16 cellular contexts compared by ENCODE assay signal in the genomic region with DNA sequence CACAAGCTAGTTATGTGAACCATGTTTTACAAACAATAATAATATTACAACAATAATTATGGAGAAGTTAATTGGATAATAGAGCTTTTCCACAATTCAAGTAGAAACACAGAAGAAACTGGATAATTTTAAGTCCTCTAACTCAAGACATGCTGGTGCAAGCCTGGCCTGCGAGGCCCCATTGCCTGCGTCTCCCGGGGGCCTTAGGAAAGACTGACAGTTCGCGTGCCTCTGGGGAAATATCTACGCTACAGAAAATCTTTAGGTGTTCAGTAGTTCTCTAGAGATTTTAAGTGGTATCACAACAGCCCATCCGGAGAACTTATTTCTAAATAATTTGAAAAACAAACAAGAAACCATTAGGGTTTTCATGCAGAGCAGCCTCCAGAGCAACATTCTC. TPM values are rescaled to one million over a fixed set of nuclear protein-coding genes. Genes with fewer than 3 reads are reported as not detected.
DNase-seq lines count a peak whose midpoint lies in the region; ATAC-seq and TF ChIP-seq lines count a peak whose summit lies in the region.
"Had no signal": no experiment of that assay in that cellular context is flagged by ENCODE, and none has a peak within 500 bp of the region (broad histone marks: within the 10 kb centered on the region; RNA-seq: fewer than 3 reads in every experiment).

No MANE protein-coding gene starts in this region.

- H3K9ac ChIP-seq in BLaER1 (no peak overlapping the region; the same call in 1 of the 2 replicates), neuronal stem cell (ENCODE audit: low read depth, low read length, poor library complexity) (no peak overlapping the region)

- no peak overlapping the region for H2BK15ac ChIP-seq in neuronal stem cell (ENCODE audit: low read length)

- 0 out of 2 replicates have a peak, but pooled peaks cover 9% of the 10 kb centered on the region for H4K20me1 ChIP-seq in BLaER1

- no peak overlapping the region for H2BK120ac ChIP-seq in neuronal stem cell (ENCODE audit: low read depth, low read length)

- H3K4ac ChIP-seq in neuronal stem cell (ENCODE audit: low read length): no peak overlapping the region

- no peak overlapping the region for H4K91ac ChIP-seq in neuronal stem cell (ENCODE audit: low read depth, low read length, poor library complexity)

- no peak overlapping the region for H2BK5ac ChIP-seq in neuronal stem cell (ENCODE audit: low read length)

- H3K9me3 ChIP-seq in BLaER1 (no peaks in the 10 kb centered on the region), neuronal stem cell (replicated peaks in 1 of 2; ENCODE audit: control insufficient read depth in 2 of 2, insufficient read depth in 1 of 2, low read depth in 1 of 2, low read length in 2 of 2) (peaks cover 0 to 3% of the 10 kb centered on the region in 2 donors)
- H3K9me3 ChIP-seq: HAP-1 had no signal

- no peak overlapping the region for H3K14ac ChIP-seq in neuronal stem cell (ENCODE audit: low read length)

- CTCF ChIA-PET in WTC11 (lab: Charles Lee): interaction anchor here (0.9 to 1.2 kb wide), 2 partner anchors 42 to 75 kb away, joined by 3 read pairs; no protein-coding TSS in a partner anchor

- peaks cover 48% of the 10 kb centered on the region for H3K4me1 ChIP-seq in BLaER1
- H3K4me1 ChIP-seq in neuronal stem cell (ENCODE audit: control insufficient read depth in 2 of 2, insufficient read depth in 1 of 2, low read depth in 1 of 2, low read length in 2 of 2): peaks cover 10 to 22% of the 10 kb centered on the region in 2 donors
- H3K4me1 ChIP-seq: HAP-1 had no signal

- H3K27me3 Mint-ChIP-seq in WTC11 (ENCODE audit: low read depth) (no peaks in the 10 kb centered on the region), HFFc6 (ENCODE audit: insufficient read depth) (peaks cover 33% of the 10 kb centered on the region)
- H3K27me3 Mint-ChIP-seq: CD4-positive, CD25-positive, alpha-beta regulatory T cell had no signal

- no peak overlapping the region for H4K8ac ChIP-seq in neuronal stem cell (ENCODE audit: low read depth, low read length)

- peak; percentile 52 for DNase-seq in H7
- no peak for DNase-seq in WTC11 (ENCODE audit: low spot score)
- DNase-seq in neuronal stem cell (ENCODE audit: low spot score): no peak
- no peak for DNase-seq in activated CD8-positive, alpha-beta memory T cell treated with anti-CD3 and anti-CD28 coated beads, Interleukin-2, amount 50 U/mL, for 48 hours
- no peak for DNase-seq in omental fat pad (ENCODE audit: low spot score)
- DNase-seq in HFFc6: no peak
- DNase-seq: 8988T; C1 segment of cervical spinal cord; CD4-positive, CD25-positive, alpha-beta regulatory T cell; CD8-positive, alpha-beta memory T cell; COR-L47; DMS 273 treated with DMSO at 0.1 percent for 48 hours; GOT3 had no signal

- H3K4me3 ChIP-seq in BLaER1: no peak overlapping the region
- H3K4me3 ChIP-seq in H7 (ENCODE audit: insufficient read depth, low read depth, low read length): no peak overlapping the region
- no peak overlapping the region for H3K4me3 ChIP-seq in neuronal stem cell (ENCODE audit: low read length in 2 of 2)
- H3K4me3 ChIP-seq: HAP-1 had no signal

- H2BK12ac ChIP-seq in neuronal stem cell (ENCODE audit: low read length): no peak overlapping the region

- H3K9me3 Mint-ChIP-seq in WTC11 (no peaks in the 10 kb centered on the region), HFFc6 (no peaks in the 10 kb centered on the region)
- H3K9me3 Mint-ChIP-seq: CD4-positive, CD25-positive, alpha-beta regulatory T cell; CD8-positive, alpha-beta memory T cell had no signal

- H3K4me3 Mint-ChIP-seq in WTC11: no peak overlapping the region
- H3K4me3 Mint-ChIP-seq in HFFc6: no peak overlapping the region
- H3K4me3 Mint-ChIP-seq: CD4-positive, CD25-positive, alpha-beta regulatory T cell; CD8-positive, alpha-beta memory T cell had no signal

- H3K4me1 Mint-ChIP-seq in WTC11 (peaks cover 41% of the 10 kb centered on the region), HFFc6 (ENCODE audit: low read depth) (no peaks in the 10 kb centered on the region)
- H3K4me1 Mint-ChIP-seq: CD4-positive, CD25-positive, alpha-beta regulatory T cell; CD8-positive, alpha-beta memory T cell had no signal

- H3K4me2 ChIP-seq in BLaER1 (peak overlapping the region; percentile 79), neuronal stem cell (ENCODE audit: insufficient read depth, low read length, poor library complexity, severe bottlenecking) (no peak overlapping the region)

- H2AK5ac ChIP-seq in neuronal stem cell (ENCODE audit: low read depth, low read length): no peak overlapping the region

- H3K36me3 ChIP-seq in BLaER1 (no peaks in the 10 kb centered on the region), H7 (replicated peaks; ENCODE audit: control insufficient read depth, insufficient read depth, low read length) (no peaks in the 10 kb centered on the region), neuronal stem cell (replicated peaks in 1 of 2; ENCODE audit: control insufficient read depth in 2 of 2, insufficient read depth in 2 of 2, low read length in 2 of 2) (no peaks in the 10 kb centered on the region)
- H3K36me3 ChIP-seq: HAP-1 had no signal

- ATAC-seq in WTC11: no peak
- no peak for ATAC-seq in omental fat pad (ENCODE audit: low FRiP score)

- no peaks in the 10 kb centered on the region; the same call in 1 of the 2 replicates for H3K36me3 Mint-ChIP-seq in WTC11
- no peaks in the 10 kb centered on the region for H3K36me3 Mint-ChIP-seq in HFFc6 (ENCODE audit: low read depth)

- H2AFZ ChIP-seq in neuronal stem cell (ENCODE audit: low read length): peak overlapping the region; percentile 69

- no peak overlapping the region for H3K23ac ChIP-seq in neuronal stem cell (ENCODE audit: low read depth, low read length, poor library complexity)

- no CpG with 5 or more reads among the region's 7 CpGs for WGBS in neuronal stem cell (ENCODE audit: extremely low coverage in 2 of 2, insufficient read length in 2 of 2, insufficient replicate concordance in 1 of 2), 2 donors

- POLR2A ChIA-PET in WTC11 (lab: Charles Lee): no interaction called here

- H3K27ac ChIP-seq in BLaER1: peak overlapping the region; percentile 47; the same call in 1 of the 2 replicates
- H3K27ac ChIP-seq in neuronal stem cell (replicated peaks; ENCODE audit: low read length): no peak overlapping the region

- TF ChIP-seq CTCF in WTC11 (IDR thresholded peaks at IDR 0.05): no peak
- no peak for TF ChIP-seq CTCF in omental fat pad (IDR thresholded peaks at IDR 0.05)
- no peak for TF ChIP-seq CTCF in HFFc6 (IDR thresholded peaks at IDR 0.05)

- peak overlapping the region; percentile 90; the same call in 1 of the 2 replicates for H3K27ac Mint-ChIP-seq in WTC11
- no peak overlapping the region for H3K27ac Mint-ChIP-seq in HFFc6
- H3K27ac Mint-ChIP-seq: CD4-positive, CD25-positive, alpha-beta regulatory T cell; CD8-positive, alpha-beta memory T cell had no signal

- no peaks in the 10 kb centered on the region for H3K79me1 ChIP-seq in neuronal stem cell (ENCODE audit: low read depth, low read length)

- H3K27me3 ChIP-seq in BLaER1 (no peaks in the 10 kb centered on the region), H7 (ENCODE audit: control insufficient read depth, insufficient read depth, low read length) (no peaks in the 10 kb centered on the region), neuronal stem cell (ENCODE audit: control insufficient read depth in 3 of 3, insufficient read depth in 3 of 3, low read depth in 1 of 3, low read length in 3 of 3) (peaks cover 0 to 48% (median 11%) of the 10 kb centered on the region in 3 experiments)

- H3K18ac ChIP-seq in neuronal stem cell (ENCODE audit: low read length): no peak overlapping the region

TF ChIP-seq in WTC11, 78 proteins besides CTCF, POLR2A, EP300 and RAD21 (continues in another document):
- TF ChIP-seq, protein P1, sequence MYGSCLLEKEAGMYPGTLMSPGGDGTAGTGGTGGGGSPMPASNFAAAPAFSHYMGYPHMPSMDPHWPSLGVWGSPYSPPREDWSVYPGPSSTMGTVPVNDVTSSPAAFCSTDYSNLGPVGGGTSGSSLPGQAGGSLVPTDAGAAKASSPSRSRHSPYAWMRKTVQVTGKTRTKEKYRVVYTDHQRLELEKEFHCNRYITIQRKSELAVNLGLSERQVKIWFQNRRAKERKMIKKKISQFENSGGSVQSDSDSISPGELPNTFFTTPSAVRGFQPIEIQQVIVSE (CRISPR knock-in tag; IDR thresholded peaks at IDR 0.05; ENCODE audit: borderline replicate concordance): no peak
- TF ChIP-seq FOXK1 (CRISPR knock-in tag; IDR thresholded peaks at IDR 0.05) (no peak), ZBTB21 (CRISPR knock-in tag; IDR thresholded peaks at IDR 0.05; ENCODE audit: borderline replicate concordance) (no peak)
- TF ChIP-seq, protein P2, sequence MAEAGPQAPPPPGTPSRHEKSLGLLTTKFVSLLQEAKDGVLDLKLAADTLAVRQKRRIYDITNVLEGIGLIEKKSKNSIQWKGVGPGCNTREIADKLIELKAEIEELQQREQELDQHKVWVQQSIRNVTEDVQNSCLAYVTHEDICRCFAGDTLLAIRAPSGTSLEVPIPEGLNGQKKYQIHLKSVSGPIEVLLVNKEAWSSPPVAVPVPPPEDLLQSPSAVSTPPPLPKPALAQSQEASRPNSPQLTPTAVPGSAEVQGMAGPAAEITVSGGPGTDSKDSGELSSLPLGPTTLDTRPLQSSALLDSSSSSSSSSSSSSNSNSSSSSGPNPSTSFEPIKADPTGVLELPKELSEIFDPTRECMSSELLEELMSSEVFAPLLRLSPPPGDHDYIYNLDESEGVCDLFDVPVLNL (CRISPR knock-in tag; IDR thresholded peaks at IDR 0.05; ENCODE audit: borderline replicate concordance, low read depth): no peak
- TF ChIP-seq, protein P3, sequence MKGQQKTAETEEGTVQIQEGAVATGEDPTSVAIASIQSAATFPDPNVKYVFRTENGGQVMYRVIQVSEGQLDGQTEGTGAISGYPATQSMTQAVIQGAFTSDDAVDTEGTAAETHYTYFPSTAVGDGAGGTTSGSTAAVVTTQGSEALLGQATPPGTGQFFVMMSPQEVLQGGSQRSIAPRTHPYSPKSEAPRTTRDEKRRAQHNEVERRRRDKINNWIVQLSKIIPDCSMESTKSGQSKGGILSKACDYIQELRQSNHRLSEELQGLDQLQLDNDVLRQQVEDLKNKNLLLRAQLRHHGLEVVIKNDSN (CRISPR knock-in tag; IDR thresholded peaks at IDR 0.05): no peak

RNA-seq across cellular contexts. Expression of a gene that starts 23.2 kb away (rescaled TPM):
- total RNA-seq in H7 (2014; rRNA removed; shearing (Covaris generic)): 192 and 226 TPM in 2 replicates
- 102 to 110 TPM (median 108 TPM) in 3 replicates for total RNA-seq in WTC11 (2021)
- polyA plus RNA-seq in neuronal stem cell (2013, experiment 1 of 2): 1.5 TPM
- polyA plus RNA-seq in neuronal stem cell (2013, experiment 2 of 2): 1.2 TPM
- total RNA-seq in omental fat pad: 1 to 10 TPM in 1 of 4 donors, not detected in 3; 2.0 TPM
- total RNA-seq in HFFc6 (2021; fragmentation: NEBNext Ultra II Directional; extraction: Animal tissue kit (Norgen Biotek cat#: 25700)): 10 to 100 TPM in 2 of 6 experiments, 1 to 10 TPM in 1, under 1 TPM in 3; 0.60 to 12.9 (median 1.0) TPM
- total RNA-seq: CD4-positive, CD25-positive, alpha-beta regulatory T cell; HT-29 had no signal
- polyA plus RNA-seq: CD4-positive, CD25-positive, alpha-beta regulatory T cell; CD8-positive, alpha-beta memory T cell had no signal

RNA-seq across cellular contexts. Expression of a gene that starts 43.8 kb away (rescaled TPM):
- 63.7 and 91.0 TPM in 2 replicates for total RNA-seq in H7 (2014; rRNA removed; shearing (Covaris generic))
- total RNA-seq in WTC11 (2021) (78.8 to 91.9 TPM (median 85.6 TPM) in 3 replicates), omental fat pad (1 to 10 TPM in 1 of 4 donors, under 1 TPM in 3; 0.36 to 2.2 (median 0.47) TPM)
- polyA plus RNA-seq in neuronal stem cell (2013, experiment 1 of 2): 6.3 TPM
- 5.6 TPM for polyA plus RNA-seq in neuronal stem cell (2013, experiment 2 of 2)
- total RNA-seq in HFFc6 (2021; fragmentation: NEBNext Ultra II Directional; extraction: Animal tissue kit (Norgen Biotek cat#: 25700)): 1 to 10 TPM; 3.9 to 6.1 (median 5.0) TPM
